8 cellular contexts compared by ENCODE assay signal in the genomic region with DNA sequence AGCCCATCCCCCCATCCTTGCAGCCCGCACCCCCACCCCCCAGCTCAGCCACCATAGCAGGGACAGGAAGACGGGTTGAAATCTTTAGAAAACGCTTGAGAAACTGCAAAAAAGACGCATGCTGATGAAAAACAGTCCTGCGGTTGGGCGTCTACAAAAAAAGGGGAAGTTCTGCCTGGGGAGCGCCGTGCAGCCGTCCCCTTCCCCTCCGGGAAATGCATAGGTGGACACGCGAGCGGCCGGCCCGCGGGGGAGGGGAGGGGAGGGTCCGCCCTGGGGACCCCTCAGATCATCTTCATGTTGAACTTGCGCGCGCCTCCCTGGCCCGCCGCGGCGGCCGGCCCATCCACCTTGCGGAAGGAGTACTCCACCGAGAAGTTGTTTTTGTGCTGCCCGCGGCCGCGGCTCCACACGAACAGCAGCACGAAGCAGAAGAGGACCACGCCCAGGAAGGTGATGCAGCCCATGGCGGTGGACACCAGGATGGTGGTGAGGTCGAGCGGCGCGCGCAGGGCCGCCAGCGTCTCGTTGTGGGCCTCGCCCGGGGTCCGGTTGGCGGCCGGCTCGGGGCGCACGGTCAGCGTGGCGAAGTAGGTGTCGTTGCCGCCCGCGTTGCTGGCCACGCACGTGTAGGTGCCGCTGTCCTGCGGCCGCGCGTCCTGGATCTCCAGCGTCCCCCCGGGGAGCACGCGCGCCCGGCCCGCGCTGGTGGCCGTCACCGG.
DNase-seq lines count a peak whose midpoint lies in the region; ATAC-seq and TF ChIP-seq lines count a peak whose summit lies in the region.

No MANE protein-coding gene starts in this region.

- H3K4me3 ChIP-seq in BLaER1 (peak overlapping the region; percentile 84), HFF-Myc (replicated peaks; ENCODE audit: low read depth, low read length) (peak overlapping the region; percentile 13; the same call in 1 of the 2 replicates), epithelial cell of esophagus (ENCODE audit: low read length) (no peak overlapping the region), parathyroid adenoma (ENCODE audit: low read depth, low read length) (no peak overlapping the region)

- TF ChIP-seq CTCF in HFF-Myc (IDR thresholded peaks at IDR 0.05; ENCODE audit: low read depth, low read length, missing control alignments) (no peak), VCaP (conservative IDR thresholded peaks at IDR 0.05) (no peak), epithelial cell of esophagus (IDR thresholded peaks at IDR 0.05; ENCODE audit: insufficient read depth, low read depth, low read length, missing control alignments) (no peak), parathyroid adenoma (IDR thresholded peaks at IDR 0.05) (no peak)

- peaks cover 95% of the 10 kb centered on the region for H3K4me1 ChIP-seq in BLaER1
- peaks cover 6% of the 10 kb centered on the region for H3K4me1 ChIP-seq in parathyroid adenoma

- no peaks in the 10 kb centered on the region for H3K79me2 ChIP-seq in parathyroid adenoma

- peaks cover 44% of the 10 kb centered on the region for H4K20me1 ChIP-seq in BLaER1

- H3K4me2 ChIP-seq in BLaER1 (peak overlapping the region; percentile 99), parathyroid adenoma (ENCODE audit: low read length) (peak overlapping the region; percentile 27)

- no peak for ATAC-seq in GM21360 (IDR thresholded peaks at IDR 0.05; ENCODE audit: unreplicated experiment)

- no peaks in the 10 kb centered on the region for H3K9me3 ChIP-seq in BLaER1
- no peaks in the 10 kb centered on the region for H3K9me3 ChIP-seq in parathyroid adenoma (ENCODE audit: control insufficient read depth, low read length)

- DNase-seq in HFF-Myc (ENCODE audit: extremely low read depth, low read depth) (no peak), epithelial cell of esophagus (ENCODE audit: low read depth) (peak; percentile 43), NCI-H2227 (lab: John Stamatoyannopoulos, UW; ENCODE audit: unreplicated experiment) (no peak), NCI-H2171 treated with DMSO at 0.1 percent for 48 hours (lab: John Stamatoyannopoulos, UW) (no peak)

- H3K9ac ChIP-seq in BLaER1 (peak overlapping the region; percentile 95), parathyroid adenoma (no peak overlapping the region)

- peaks cover 13% of the 10 kb centered on the region for H3K36me3 ChIP-seq in BLaER1
- H3K36me3 ChIP-seq in parathyroid adenoma (ENCODE audit: control insufficient read depth, insufficient read depth, low read length): no peaks in the 10 kb centered on the region

- H3K27ac ChIP-seq in BLaER1 (peak overlapping the region; percentile 98), VCaP (peak overlapping the region; percentile 79), parathyroid adenoma (no peak overlapping the region)

- H3K27me3 ChIP-seq in BLaER1 (no peaks in the 10 kb centered on the region; the same call in 1 of the 2 replicates), parathyroid adenoma (ENCODE audit: control insufficient read depth, insufficient read depth, low read length) (peaks cover 12% of the 10 kb centered on the region)

- H2AFZ ChIP-seq in parathyroid adenoma: peak overlapping the region; percentile 50

Comparison
In these comparisons a context has a peak if more than half of its experiments do, and no peak if none do; other contexts are left out.
1. H3K4me3 ChIP-seq: peak in BLaER1 (single experiment) and HFF-Myc (single experiment); none in epithelial cell of esophagus (single experiment) and parathyroid adenoma (single experiment).